In the genomic region with DNA sequence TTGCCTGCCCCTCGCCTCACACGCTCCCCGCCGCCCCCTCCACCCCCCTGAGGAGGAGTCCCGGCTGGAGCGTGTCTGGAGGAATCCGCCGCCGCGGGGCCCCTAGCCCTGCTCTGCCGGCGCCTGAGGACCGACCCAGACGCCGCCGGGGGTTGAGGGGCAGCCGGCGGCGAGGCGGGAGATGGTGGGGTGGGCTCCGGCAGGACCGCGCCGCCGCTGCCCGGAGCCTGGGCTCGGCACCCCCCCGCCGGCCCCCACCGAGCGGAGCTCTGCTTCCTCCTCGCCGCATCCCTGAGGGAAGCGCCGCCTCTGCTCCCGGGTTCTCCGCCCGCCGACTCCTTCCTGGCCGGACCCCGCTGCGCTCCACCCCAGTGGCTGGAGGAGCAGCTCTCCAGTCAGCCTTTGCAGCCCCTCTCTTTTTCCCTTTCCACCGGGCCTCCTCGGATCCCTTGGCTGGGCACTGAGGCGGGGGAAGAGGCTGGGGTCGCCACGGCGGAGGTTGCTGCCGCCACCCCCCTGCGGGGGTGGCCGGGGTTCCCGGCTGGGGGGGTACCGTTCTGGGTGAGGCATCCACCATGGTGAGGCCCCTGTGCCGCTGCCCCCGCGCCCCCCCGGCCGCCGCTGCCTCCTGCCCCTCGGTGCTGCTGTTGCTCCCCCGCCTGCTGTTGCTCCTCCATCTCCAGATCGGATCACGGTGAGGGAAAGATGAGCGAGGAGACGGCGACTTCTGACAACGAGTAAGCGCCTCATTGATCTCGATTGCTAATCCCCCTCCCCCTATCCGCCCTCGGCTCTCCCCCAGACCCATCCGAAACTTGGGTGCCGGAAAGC, we compare ENCODE assay signal across 1 cellular context.
TF ChIP-seq lines count a peak whose summit lies in the region.

A gene (plus strand): TSS at position 356 of the 831 bp plus-strand sequence. CDS start 350 bp downstream, at position 706.

TF ChIP-seq in HEK293, 187 proteins besides CTCF, POLR2A, EP300 and RAD21 (continued from another document):
- TF ChIP-seq, protein P1, sequence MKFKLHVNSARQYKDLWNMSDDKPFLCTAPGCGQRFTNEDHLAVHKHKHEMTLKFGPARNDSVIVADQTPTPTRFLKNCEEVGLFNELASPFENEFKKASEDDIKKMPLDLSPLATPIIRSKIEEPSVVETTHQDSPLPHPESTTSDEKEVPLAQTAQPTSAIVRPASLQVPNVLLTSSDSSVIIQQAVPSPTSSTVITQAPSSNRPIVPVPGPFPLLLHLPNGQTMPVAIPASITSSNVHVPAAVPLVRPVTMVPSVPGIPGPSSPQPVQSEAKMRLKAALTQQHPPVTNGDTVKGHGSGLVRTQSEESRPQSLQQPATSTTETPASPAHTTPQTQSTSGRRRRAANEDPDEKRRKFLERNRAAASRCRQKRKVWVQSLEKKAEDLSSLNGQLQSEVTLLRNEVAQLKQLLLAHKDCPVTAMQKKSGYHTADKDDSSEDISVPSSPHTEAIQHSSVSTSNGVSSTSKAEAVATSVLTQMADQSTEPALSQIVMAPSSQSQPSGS (tag by site-specific recombination; IDR thresholded peaks at IDR 0.05; ENCODE audit: low read depth): no peak
- TF ChIP-seq, protein P2, sequence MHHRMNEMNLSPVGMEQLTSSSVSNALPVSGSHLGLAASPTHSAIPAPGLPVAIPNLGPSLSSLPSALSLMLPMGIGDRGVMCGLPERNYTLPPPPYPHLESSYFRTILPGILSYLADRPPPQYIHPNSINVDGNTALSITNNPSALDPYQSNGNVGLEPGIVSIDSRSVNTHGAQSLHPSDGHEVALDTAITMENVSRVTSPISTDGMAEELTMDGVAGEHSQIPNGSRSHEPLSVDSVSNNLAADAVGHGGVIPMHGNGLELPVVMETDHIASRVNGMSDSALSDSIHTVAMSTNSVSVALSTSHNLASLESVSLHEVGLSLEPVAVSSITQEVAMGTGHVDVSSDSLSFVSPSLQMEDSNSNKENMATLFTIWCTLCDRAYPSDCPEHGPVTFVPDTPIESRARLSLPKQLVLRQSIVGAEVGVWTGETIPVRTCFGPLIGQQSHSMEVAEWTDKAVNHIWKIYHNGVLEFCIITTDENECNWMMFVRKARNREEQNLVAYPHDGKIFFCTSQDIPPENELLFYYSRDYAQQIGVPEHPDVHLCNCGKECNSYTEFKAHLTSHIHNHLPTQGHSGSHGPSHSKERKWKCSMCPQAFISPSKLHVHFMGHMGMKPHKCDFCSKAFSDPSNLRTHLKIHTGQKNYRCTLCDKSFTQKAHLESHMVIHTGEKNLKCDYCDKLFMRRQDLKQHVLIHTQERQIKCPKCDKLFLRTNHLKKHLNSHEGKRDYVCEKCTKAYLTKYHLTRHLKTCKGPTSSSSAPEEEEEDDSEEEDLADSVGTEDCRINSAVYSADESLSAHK (tag by site-specific recombination; IDR thresholded peaks at IDR 0.05): no peak
- TF ChIP-seq, protein P3, sequence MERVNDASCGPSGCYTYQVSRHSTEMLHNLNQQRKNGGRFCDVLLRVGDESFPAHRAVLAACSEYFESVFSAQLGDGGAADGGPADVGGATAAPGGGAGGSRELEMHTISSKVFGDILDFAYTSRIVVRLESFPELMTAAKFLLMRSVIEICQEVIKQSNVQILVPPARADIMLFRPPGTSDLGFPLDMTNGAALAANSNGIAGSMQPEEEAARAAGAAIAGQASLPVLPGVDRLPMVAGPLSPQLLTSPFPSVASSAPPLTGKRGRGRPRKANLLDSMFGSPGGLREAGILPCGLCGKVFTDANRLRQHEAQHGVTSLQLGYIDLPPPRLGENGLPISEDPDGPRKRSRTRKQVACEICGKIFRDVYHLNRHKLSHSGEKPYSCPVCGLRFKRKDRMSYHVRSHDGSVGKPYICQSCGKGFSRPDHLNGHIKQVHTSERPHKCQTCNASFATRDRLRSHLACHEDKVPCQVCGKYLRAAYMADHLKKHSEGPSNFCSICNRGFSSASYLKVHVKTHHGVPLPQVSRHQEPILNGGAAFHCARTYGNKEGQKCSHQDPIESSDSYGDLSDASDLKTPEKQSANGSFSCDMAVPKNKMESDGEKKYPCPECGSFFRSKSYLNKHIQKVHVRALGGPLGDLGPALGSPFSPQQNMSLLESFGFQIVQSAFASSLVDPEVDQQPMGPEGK (tag by site-specific recombination; IDR thresholded peaks at IDR 0.05): peak; percentile 44
- TF ChIP-seq, protein P4, sequence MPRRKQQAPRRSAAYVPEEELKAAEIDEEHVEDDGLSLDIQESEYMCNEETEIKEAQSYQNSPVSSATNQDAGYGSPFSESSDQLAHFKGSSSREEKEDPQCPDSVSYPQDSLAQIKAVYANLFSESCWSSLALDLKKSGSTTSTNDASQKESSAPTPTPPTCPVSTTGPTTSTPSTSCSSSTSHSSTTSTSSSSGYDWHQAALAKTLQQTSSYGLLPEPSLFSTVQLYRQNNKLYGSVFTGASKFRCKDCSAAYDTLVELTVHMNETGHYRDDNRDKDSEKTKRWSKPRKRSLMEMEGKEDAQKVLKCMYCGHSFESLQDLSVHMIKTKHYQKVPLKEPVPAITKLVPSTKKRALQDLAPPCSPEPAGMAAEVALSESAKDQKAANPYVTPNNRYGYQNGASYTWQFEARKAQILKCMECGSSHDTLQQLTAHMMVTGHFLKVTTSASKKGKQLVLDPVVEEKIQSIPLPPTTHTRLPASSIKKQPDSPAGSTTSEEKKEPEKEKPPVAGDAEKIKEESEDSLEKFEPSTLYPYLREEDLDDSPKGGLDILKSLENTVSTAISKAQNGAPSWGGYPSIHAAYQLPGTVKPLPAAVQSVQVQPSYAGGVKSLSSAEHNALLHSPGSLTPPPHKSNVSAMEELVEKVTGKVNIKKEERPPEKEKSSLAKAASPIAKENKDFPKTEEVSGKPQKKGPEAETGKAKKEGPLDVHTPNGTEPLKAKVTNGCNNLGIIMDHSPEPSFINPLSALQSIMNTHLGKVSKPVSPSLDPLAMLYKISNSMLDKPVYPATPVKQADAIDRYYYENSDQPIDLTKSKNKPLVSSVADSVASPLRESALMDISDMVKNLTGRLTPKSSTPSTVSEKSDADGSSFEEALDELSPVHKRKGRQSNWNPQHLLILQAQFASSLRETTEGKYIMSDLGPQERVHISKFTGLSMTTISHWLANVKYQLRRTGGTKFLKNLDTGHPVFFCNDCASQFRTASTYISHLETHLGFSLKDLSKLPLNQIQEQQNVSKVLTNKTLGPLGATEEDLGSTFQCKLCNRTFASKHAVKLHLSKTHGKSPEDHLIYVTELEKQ (tag by site-specific recombination; IDR thresholded peaks at IDR 0.05; ENCODE audit: borderline replicate concordance): no peak
- TF ChIP-seq ZNF184 (tag by site-specific recombination; IDR thresholded peaks at IDR 0.05) (no peak), ZFP41 (tag by site-specific recombination; IDR thresholded peaks at IDR 0.05; ENCODE audit: borderline replicate concordance) (no peak), GLIS2 (tag by site-specific recombination; IDR thresholded peaks at IDR 0.05) (peak; percentile 68), ZBTB1 (tag by site-specific recombination; IDR thresholded peaks at IDR 0.05) (no peak), HOXD13 (CRISPR knock-in tag; IDR thresholded peaks at IDR 0.05; ENCODE audit: borderline replicate concordance) (no peak), ZNF561 (tag by site-specific recombination; IDR thresholded peaks at IDR 0.05; ENCODE audit: borderline replicate concordance) (peak; percentile 16; the same call in 1 of the 2 replicates), OVOL3 (tag by site-specific recombination; IDR thresholded peaks at IDR 0.05) (no peak), ZNF292 (tag by site-specific recombination; IDR thresholded peaks at IDR 0.05; ENCODE audit: borderline replicate concordance, low read depth) (no peak), ZNF341 (tag by site-specific recombination; IDR thresholded peaks at IDR 0.05; ENCODE audit: low read depth) (peak; percentile 46), ZNF747 (tag by site-specific recombination; IDR thresholded peaks at IDR 0.05) (no peak), MEIS1 (CRISPR knock-in tag; IDR thresholded peaks at IDR 0.05; ENCODE audit: borderline replicate concordance) (no peak), ZNF791 (tag by site-specific recombination; IDR thresholded peaks at IDR 0.05) (no peak), ZBTB20 (tag by site-specific recombination; IDR thresholded peaks at IDR 0.05) (peak; percentile 83), ZNF776 (tag by site-specific recombination; IDR thresholded peaks at IDR 0.05; ENCODE audit: borderline replicate concordance) (no peak)
- TF ChIP-seq, protein P5, sequence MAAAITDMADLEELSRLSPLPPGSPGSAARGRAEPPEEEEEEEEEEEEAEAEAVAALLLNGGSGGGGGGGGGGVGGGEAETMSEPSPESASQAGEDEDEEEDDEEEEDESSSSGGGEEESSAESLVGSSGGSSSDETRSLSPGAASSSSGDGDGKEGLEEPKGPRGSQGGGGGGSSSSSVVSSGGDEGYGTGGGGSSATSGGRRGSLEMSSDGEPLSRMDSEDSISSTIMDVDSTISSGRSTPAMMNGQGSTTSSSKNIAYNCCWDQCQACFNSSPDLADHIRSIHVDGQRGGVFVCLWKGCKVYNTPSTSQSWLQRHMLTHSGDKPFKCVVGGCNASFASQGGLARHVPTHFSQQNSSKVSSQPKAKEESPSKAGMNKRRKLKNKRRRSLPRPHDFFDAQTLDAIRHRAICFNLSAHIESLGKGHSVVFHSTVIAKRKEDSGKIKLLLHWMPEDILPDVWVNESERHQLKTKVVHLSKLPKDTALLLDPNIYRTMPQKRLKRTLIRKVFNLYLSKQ (tag by site-specific recombination; IDR thresholded peaks at IDR 0.05; ENCODE audit: borderline replicate concordance): no peak
- TF ChIP-seq, protein P6, sequence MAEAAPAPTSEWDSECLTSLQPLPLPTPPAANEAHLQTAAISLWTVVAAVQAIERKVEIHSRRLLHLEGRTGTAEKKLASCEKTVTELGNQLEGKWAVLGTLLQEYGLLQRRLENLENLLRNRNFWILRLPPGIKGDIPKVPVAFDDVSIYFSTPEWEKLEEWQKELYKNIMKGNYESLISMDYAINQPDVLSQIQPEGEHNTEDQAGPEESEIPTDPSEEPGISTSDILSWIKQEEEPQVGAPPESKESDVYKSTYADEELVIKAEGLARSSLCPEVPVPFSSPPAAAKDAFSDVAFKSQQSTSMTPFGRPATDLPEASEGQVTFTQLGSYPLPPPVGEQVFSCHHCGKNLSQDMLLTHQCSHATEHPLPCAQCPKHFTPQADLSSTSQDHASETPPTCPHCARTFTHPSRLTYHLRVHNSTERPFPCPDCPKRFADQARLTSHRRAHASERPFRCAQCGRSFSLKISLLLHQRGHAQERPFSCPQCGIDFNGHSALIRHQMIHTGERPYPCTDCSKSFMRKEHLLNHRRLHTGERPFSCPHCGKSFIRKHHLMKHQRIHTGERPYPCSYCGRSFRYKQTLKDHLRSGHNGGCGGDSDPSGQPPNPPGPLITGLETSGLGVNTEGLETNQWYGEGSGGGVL (tag by site-specific recombination; IDR thresholded peaks at IDR 0.05): peak; percentile 78
- TF ChIP-seq, protein P7, sequence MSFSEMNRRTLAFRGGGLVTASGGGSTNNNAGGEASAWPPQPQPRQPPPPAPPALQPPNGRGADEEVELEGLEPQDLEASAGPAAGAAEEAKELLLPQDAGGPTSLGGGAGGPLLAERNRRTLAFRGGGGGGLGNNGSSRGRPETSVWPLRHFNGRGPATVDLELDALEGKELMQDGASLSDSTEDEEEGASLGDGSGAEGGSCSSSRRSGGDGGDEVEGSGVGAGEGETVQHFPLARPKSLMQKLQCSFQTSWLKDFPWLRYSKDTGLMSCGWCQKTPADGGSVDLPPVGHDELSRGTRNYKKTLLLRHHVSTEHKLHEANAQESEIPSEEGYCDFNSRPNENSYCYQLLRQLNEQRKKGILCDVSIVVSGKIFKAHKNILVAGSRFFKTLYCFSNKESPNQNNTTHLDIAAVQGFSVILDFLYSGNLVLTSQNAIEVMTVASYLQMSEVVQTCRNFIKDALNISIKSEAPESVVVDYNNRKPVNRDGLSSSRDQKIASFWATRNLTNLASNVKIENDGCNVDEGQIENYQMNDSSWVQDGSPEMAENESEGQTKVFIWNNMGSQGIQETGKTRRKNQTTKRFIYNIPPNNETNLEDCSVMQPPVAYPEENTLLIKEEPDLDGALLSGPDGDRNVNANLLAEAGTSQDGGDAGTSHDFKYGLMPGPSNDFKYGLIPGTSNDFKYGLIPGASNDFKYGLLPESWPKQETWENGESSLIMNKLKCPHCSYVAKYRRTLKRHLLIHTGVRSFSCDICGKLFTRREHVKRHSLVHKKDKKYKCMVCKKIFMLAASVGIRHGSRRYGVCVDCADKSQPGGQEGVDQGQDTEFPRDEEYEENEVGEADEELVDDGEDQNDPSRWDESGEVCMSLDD (tag by site-specific recombination; IDR thresholded peaks at IDR 0.05): peak; percentile 44; the same call in 1 of the 2 replicates
- TF ChIP-seq, protein P8, sequence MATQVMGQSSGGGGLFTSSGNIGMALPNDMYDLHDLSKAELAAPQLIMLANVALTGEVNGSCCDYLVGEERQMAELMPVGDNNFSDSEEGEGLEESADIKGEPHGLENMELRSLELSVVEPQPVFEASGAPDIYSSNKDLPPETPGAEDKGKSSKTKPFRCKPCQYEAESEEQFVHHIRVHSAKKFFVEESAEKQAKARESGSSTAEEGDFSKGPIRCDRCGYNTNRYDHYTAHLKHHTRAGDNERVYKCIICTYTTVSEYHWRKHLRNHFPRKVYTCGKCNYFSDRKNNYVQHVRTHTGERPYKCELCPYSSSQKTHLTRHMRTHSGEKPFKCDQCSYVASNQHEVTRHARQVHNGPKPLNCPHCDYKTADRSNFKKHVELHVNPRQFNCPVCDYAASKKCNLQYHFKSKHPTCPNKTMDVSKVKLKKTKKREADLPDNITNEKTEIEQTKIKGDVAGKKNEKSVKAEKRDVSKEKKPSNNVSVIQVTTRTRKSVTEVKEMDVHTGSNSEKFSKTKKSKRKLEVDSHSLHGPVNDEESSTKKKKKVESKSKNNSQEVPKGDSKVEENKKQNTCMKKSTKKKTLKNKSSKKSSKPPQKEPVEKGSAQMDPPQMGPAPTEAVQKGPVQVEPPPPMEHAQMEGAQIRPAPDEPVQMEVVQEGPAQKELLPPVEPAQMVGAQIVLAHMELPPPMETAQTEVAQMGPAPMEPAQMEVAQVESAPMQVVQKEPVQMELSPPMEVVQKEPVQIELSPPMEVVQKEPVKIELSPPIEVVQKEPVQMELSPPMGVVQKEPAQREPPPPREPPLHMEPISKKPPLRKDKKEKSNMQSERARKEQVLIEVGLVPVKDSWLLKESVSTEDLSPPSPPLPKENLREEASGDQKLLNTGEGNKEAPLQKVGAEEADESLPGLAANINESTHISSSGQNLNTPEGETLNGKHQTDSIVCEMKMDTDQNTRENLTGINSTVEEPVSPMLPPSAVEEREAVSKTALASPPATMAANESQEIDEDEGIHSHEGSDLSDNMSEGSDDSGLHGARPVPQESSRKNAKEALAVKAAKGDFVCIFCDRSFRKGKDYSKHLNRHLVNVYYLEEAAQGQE (tag by site-specific recombination; IDR thresholded peaks at IDR 0.05): no peak
TF ChIP-seq in HEK293: peak in this region for 11.
